Comparison of ENCODE assay signal across 1 cellular context in the genomic region with DNA sequence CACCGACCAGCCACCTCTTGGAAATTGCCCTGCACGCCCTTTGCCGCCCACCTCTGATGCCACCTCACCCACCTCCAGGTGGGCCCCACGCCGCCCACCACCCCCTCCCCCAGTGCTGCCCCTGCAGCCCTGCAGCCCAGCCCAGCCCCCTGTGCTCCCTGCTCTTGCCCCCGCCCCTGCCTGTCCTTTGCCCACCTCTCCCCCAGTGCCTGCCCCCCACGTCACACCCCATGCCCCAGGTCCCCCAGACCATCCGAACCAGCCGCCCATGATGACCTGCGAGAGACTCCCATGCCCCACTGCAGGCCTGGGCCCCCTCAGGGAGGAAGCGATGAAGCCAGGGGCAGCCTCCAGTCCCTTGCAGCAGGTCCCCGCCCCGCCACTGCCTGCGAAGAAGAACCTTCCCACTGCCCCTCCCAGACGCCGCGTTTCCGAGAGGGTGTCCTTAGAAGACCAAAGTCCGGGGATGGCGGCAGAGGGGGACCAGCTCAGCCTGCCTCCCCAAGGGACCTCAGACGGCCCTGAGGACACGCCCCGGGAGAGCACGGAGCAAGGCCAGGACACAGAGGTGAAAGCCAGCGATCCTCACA.
TF ChIP-seq lines count a peak whose summit lies in the region.

No MANE protein-coding gene starts in this region.

TF ChIP-seq in GM23338, 12 proteins besides CTCF, POLR2A, EP300 and RAD21:
- TF ChIP-seq, protein P1, sequence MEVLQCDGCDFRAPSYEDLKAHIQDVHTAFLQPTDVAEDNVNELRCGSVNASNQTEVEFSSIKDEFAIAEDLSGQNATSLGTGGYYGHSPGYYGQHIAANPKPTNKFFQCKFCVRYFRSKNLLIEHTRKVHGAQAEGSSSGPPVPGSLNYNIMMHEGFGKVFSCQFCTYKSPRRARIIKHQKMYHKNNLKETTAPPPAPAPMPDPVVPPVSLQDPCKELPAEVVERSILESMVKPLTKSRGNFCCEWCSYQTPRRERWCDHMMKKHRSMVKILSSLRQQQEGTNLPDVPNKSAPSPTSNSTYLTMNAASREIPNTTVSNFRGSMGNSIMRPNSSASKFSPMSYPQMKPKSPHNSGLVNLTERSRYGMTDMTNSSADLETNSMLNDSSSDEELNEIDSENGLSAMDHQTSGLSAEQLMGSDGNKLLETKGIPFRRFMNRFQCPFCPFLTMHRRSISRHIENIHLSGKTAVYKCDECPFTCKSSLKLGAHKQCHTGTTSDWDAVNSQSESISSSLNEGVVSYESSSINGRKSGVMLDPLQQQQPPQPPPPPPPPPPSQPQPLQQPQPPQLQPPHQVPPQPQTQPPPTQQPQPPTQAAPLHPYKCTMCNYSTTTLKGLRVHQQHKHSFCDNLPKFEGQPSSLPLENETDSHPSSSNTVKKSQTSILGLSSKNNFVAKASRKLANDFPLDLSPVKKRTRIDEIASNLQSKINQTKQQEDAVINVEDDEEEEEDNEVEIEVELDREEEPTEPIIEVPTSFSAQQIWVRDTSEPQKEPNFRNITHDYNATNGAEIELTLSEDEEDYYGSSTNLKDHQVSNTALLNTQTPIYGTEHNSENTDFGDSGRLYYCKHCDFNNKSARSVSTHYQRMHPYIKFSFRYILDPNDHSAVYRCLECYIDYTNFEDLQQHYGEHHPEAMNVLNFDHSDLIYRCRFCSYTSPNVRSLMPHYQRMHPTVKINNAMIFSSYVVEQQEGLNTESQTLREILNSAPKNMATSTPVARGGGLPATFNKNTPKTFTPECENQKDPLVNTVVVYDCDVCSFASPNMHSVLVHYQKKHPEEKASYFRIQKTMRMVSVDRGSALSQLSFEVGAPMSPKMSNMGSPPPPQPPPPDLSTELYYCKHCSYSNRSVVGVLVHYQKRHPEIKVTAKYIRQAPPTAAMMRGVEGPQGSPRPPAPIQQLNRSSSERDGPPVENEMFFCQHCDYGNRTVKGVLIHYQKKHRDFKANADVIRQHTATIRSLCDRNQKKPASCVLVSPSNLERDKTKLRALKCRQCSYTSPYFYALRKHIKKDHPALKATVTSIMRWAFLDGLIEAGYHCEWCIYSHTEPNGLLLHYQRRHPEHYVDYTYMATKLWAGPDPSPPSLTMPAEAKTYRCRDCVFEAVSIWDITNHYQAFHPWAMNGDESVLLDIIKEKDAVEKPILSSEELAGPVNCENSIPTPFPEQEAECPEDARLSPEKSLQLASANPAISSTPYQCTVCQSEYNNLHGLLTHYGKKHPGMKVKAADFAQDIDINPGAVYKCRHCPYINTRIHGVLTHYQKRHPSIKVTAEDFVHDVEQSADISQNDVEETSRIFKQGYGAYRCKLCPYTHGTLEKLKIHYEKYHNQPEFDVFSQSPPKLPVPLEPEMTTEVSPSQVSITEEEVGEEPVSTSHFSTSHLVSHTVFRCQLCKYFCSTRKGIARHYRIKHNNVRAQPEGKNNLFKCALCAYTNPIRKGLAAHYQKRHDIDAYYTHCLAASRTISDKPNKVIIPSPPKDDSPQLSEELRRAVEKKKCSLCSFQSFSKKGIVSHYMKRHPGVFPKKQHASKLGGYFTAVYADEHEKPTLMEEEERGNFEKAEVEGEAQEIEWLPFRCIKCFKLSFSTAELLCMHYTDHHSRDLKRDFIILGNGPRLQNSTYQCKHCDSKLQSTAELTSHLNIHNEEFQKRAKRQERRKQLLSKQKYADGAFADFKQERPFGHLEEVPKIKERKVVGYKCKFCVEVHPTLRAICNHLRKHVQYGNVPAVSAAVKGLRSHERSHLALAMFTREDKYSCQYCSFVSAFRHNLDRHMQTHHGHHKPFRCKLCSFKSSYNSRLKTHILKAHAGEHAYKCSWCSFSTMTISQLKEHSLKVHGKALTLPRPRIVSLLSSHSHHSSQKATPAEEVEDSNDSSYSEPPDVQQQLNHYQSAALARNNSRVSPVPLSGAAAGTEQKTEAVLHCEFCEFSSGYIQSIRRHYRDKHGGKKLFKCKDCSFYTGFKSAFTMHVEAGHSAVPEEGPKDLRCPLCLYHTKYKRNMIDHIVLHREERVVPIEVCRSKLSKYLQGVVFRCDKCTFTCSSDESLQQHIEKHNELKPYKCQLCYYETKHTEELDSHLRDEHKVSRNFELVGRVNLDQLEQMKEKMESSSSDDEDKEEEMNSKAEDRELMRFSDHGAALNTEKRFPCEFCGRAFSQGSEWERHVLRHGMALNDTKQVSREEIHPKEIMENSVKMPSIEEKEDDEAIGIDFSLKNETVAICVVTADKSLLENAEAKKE (CRISPR knock-in tag; IDR thresholded peaks at IDR 0.05) = no peak
- TF ChIP-seq STAT1 (IDR thresholded peaks at IDR 0.05; ENCODE audit: unreplicated experiment) (no peak), CREB1 (CRISPR knock-in tag; IDR thresholded peaks at IDR 0.05; ENCODE audit: low read depth) (no peak), JUNB (IDR thresholded peaks at IDR 0.05; ENCODE audit: unreplicated experiment) (no peak), EZH2 (IDR thresholded peaks at IDR 0.05; ENCODE audit: low read depth, unreplicated experiment) (no peak)
- TF ChIP-seq, protein P2, sequence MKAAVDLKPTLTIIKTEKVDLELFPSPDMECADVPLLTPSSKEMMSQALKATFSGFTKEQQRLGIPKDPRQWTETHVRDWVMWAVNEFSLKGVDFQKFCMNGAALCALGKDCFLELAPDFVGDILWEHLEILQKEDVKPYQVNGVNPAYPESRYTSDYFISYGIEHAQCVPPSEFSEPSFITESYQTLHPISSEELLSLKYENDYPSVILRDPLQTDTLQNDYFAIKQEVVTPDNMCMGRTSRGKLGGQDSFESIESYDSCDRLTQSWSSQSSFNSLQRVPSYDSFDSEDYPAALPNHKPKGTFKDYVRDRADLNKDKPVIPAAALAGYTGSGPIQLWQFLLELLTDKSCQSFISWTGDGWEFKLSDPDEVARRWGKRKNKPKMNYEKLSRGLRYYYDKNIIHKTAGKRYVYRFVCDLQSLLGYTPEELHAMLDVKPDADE (IDR thresholded peaks at IDR 0.05) = no peak
TF ChIP-seq in GM23338: peak in this region for 0.
